9 cellular contexts compared by ENCODE assay signal in genomic region chr12:76777765-76778216, GRCh38. TPM values are rescaled to one million over a fixed set of nuclear protein-coding genes. Genes with fewer than 3 reads are reported as not detected.
A peak's percentile ranks its signal among the peaks of the same experiment; 100 is the strongest.
DNase-seq lines count a peak whose midpoint lies in the region; ATAC-seq and TF ChIP-seq lines count a peak whose summit lies in the region.
"Had no signal": no experiment of that assay in that cellular context is flagged by ENCODE, and none has a peak within 500 bp of the region (broad histone marks: within the 10 kb centered on the region; RNA-seq: fewer than 3 reads in every experiment).

No MANE protein-coding gene starts in this region.

- H3K9me3 Mint-ChIP-seq in endodermal cell, result peaks cover 1% of the 10 kb centered on the region

- TF ChIP-seq CTCF in endodermal cell (conservative IDR thresholded peaks at IDR 0.05) (no peak), ascending aorta (IDR thresholded peaks at IDR 0.05) (no peak)

- ATAC-seq in GM18498 (IDR thresholded peaks at IDR 0.05; ENCODE audit: unreplicated experiment) (peak; percentile 100), GM21381 (IDR thresholded peaks at IDR 0.05; ENCODE audit: unreplicated experiment) (peak; percentile 100), HG03442 (IDR thresholded peaks at IDR 0.05; ENCODE audit: unreplicated experiment) (peak; percentile 99), sciatic nerve (no peak)

- H3K27ac Mint-ChIP-seq in endodermal cell, result peak overlapping the region; percentile 8

- peaks cover 6% of the 10 kb centered on the region for H3K4me1 ChIP-seq in endodermal cell (ENCODE audit: control insufficient read depth, insufficient read depth, low read length)
- H3K4me1 ChIP-seq in ascending aorta, result peaks cover 0 to 6% of the 10 kb centered on the region in 2 donors

- peaks cover 38% of the 10 kb centered on the region for H3K4me1 Mint-ChIP-seq in endodermal cell

- H3K4me3 ChIP-seq in endodermal cell (ENCODE audit: low read length) (no peak overlapping the region), ascending aorta (no peak overlapping the region)

- no peaks in the 10 kb centered on the region for H3K9me3 ChIP-seq in endodermal cell (ENCODE audit: control insufficient read depth, low read length)
- no peaks in the 10 kb centered on the region for H3K9me3 ChIP-seq in ascending aorta

- no peak for DNase-seq in endodermal cell
- DNase-seq in NCI-H2081 treated with DMSO at 0.1 percent for 48 hours (lab: John Stamatoyannopoulos, UW), result no peak
- no peak for DNase-seq in sciatic nerve (ENCODE audit: low spot score)
- no peak for DNase-seq in SIG-M5 treated with dmso at 0.1 percent for 504 hours (lab: John Stamatoyannopoulos, UW; ENCODE audit: unreplicated experiment)
- no peak for DNase-seq in ascending aorta (ENCODE audit: low spot score in 2 of 2)

- intact Hi-C loops in sciatic nerve (cut with DNase I) (no loop called here), ascending aorta (cut with DNase I) (no loop called here)

- H3K9ac ChIP-seq in endodermal cell (ENCODE audit: extremely low read depth, low read length, poor library complexity, severe bottlenecking), result no peak overlapping the region

- no peak overlapping the region for H3K4me3 Mint-ChIP-seq in endodermal cell

- H3K27me3 Mint-ChIP-seq in endodermal cell (ENCODE audit: insufficient read depth), result peaks cover 7% of the 10 kb centered on the region

- H3K27ac ChIP-seq in endodermal cell (ENCODE audit: low read depth, low read length), result no peak overlapping the region
- H3K27ac ChIP-seq in ascending aorta, result no peak overlapping the region
- H3K27ac ChIP-seq: VCaP had no signal

- 88 to 93% methylated on average over 5 of the region's 5 CpGs for WGBS in endodermal cell (ENCODE audit: insufficient coverage in 1 of 2, insufficient read length in 1 of 2), 2 experiments

- H3K27me3 ChIP-seq in endodermal cell (ENCODE audit: control insufficient read depth, insufficient read depth, low read length, poor library complexity, severe bottlenecking) (no peaks in the 10 kb centered on the region), ascending aorta (no peaks in the 10 kb centered on the region)

- H3K36me3 ChIP-seq in endodermal cell (ENCODE audit: control insufficient read depth, insufficient read depth, low read length) (no peaks in the 10 kb centered on the region), ascending aorta (no peaks in the 10 kb centered on the region)

- H3K36me3 Mint-ChIP-seq in endodermal cell (ENCODE audit: low read depth), result peaks cover 6% of the 10 kb centered on the region

RNA-seq across cellular contexts. Expression of gene ZDHHC17, which starts 13.9 kb away (rescaled TPM):
- total RNA-seq in endodermal cell (10 to 100 TPM; 37.9 to 40.0 TPM), sciatic nerve (67.3 TPM), ascending aorta (24.3 TPM)
- 49.7 TPM for polyA plus RNA-seq in endodermal cell (2013, experiment 1 of 2)
- polyA plus RNA-seq in endodermal cell (2013, experiment 2 of 2), result 50.9 TPM
